In the genomic region with DNA sequence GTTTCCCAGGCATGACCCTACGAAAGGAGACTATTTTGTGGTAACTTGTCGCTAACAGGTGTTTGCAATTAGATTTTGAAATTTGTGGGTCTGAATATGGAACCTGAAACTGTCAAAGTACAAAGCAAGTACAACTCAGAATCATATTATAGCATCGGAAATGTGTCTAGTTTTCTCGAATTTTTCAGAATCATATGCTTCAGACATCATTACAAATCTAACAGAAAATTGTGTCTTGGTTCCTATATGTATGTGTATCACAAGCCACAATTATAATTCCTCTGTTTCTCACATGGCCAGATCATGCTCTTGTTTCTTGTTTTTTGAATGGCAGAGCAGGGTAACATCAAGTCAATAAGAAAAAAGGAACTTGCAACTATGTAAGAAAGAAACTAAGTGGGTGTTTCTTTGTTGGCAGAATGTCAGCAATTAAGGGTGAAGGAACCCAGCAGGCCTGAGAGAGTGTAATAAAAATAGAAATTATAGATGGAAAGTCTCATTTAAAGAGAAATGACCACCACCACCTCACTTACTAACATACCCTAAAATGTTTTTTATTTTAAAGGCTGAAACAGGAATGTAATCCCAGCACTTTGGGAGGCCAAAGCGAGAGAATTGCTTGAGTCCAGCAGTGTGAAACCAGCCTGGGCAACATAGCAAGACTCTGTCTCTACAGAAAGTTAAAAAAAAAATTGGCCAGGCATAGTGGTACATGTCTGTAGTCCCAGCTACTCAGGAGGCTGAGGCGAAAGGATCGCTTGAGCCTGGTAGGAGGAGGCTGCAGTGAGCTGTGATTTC, we compare ENCODE assay signal across 8 cellular contexts. TPM values are rescaled to one million over a fixed set of nuclear protein-coding genes. Genes with fewer than 3 reads are reported as not detected.
DNase-seq lines count a peak whose midpoint lies in the region; ATAC-seq and TF ChIP-seq lines count a peak whose summit lies in the region.

No MANE protein-coding gene starts in this region.

- no peak for TF ChIP-seq POLR2A in body of pancreas (IDR thresholded peaks at IDR 0.05)

- 77 to 91% methylated on average over 7 of the region's 7 CpGs for WGBS in body of pancreas, 2 donors

- ATAC-seq in HG03469 (IDR thresholded peaks at IDR 0.05; ENCODE audit: unreplicated experiment) (peak; percentile 67), GM23338 (no peak), body of pancreas (no peak)
- peak; percentile 43 for ATAC-seq in stimulated activated naive CD8-positive, alpha-beta T cell treated with anti-CD3 and anti-CD28 coated beads, Interleukin-15, Interleukin-2, amounts not matched to agents 100 U/mL and 50 U/mL, for 24 hours

- no peaks in the 10 kb centered on the region for H3F3A ChIP-seq in DOHH2 (ENCODE audit: control insufficient read depth, insufficient read depth)
- H3F3A ChIP-seq in GM23338 (replicated peaks; ENCODE audit: low read depth), result no peaks in the 10 kb centered on the region

- H3K9me3 Mint-ChIP-seq in GM23338, result no peaks in the 10 kb centered on the region

- H3K27ac ChIP-seq in DOHH2 (ENCODE audit: low read depth, low read length) (peak overlapping the region; percentile 13), GM23338 (ENCODE audit: low read depth) (no peak overlapping the region), body of pancreas (peak overlapping the region in 2 of 4 donors; percentile 19 to 66)

- intact Hi-C loops in body of pancreas (cut with DNase I), result no loop called here

- H3K27me3 ChIP-seq in DOHH2 (ENCODE audit: control insufficient read depth, low read length) (no peaks in the 10 kb centered on the region), GM23338 (ENCODE audit: insufficient read depth) (no peaks in the 10 kb centered on the region), body of pancreas (no peaks in the 10 kb centered on the region)

- H3K79me2 ChIP-seq in DOHH2 (ENCODE audit: control insufficient read depth, low read length) (no peaks in the 10 kb centered on the region), GM23338 (replicated peaks; ENCODE audit: insufficient read depth) (no peaks in the 10 kb centered on the region)

- no peaks in the 10 kb centered on the region for H3K36me3 Mint-ChIP-seq in GM23338 (ENCODE audit: low read depth)

- peak overlapping the region; percentile 31 for H3K4me2 ChIP-seq in DOHH2 (ENCODE audit: low read length)
- H3K4me2 ChIP-seq in GM23338, result no peak overlapping the region

- H3K4me3 Mint-ChIP-seq in GM23338, result no peak overlapping the region

- H3K4me3 ChIP-seq in DOHH2 (ENCODE audit: low read length) (no peak overlapping the region), choroid plexus epithelial cell (ENCODE audit: low read depth, low read length) (no peak overlapping the region), GM23338 (no peak overlapping the region), body of pancreas (no peak overlapping the region)

- no peaks in the 10 kb centered on the region for H3K27me3 Mint-ChIP-seq in GM23338 (ENCODE audit: insufficient read depth, low read depth, poor library complexity)

- no peaks in the 10 kb centered on the region for H4K20me1 ChIP-seq in DOHH2 (ENCODE audit: control insufficient read depth, insufficient read depth, low read depth, low read length)
- no peaks in the 10 kb centered on the region for H4K20me1 ChIP-seq in GM23338 (replicated peaks; ENCODE audit: insufficient read depth)

- no peak for TF ChIP-seq CTCF in DOHH2 (IDR thresholded peaks at IDR 0.05; ENCODE audit: low read depth, low read length, poor library complexity, severe bottlenecking)
- no peak for TF ChIP-seq CTCF in GM20000 (IDR thresholded peaks at IDR 0.05; ENCODE audit: extremely low read depth, missing control alignments)
- no peak for TF ChIP-seq CTCF in choroid plexus epithelial cell (conservative IDR thresholded peaks at IDR 0.05; ENCODE audit: low read depth, low read length)
- TF ChIP-seq CTCF in GM23338 (conservative IDR thresholded peaks at IDR 0.05; ENCODE audit: low read depth in 2 of 2), result no peak
- no peak for TF ChIP-seq CTCF in body of pancreas (IDR thresholded peaks at IDR 0.05)

- no peaks in the 10 kb centered on the region for H3K9me3 ChIP-seq in DOHH2 (ENCODE audit: control insufficient read depth, insufficient read depth, low read length)
- H3K9me3 ChIP-seq in body of pancreas, result no peaks in the 10 kb centered on the region

- H3K4me1 Mint-ChIP-seq in GM23338, result peaks cover 6% of the 10 kb centered on the region; the same call in 2 of the 3 replicates

- no peak overlapping the region for H3K27ac Mint-ChIP-seq in GM23338

- in situ Hi-C loops in ACHN (cut with HindIII; ENCODE audit: low pct_ligation_motif_present, low pct_unique_long_range_greater_than_20kb, low sequenced_read_pairs), result no loop called here

- H2AFZ ChIP-seq in GM23338, result no peak overlapping the region

- DNase-seq in GM20000 (ENCODE audit: low spot score), result peak; percentile 68
- peak; percentile 25 for DNase-seq in choroid plexus epithelial cell (ENCODE audit: low read depth)
- DNase-seq in stimulated activated naive CD8-positive, alpha-beta T cell treated with anti-CD3 and anti-CD28 coated beads, Interleukin-15, Interleukin-2, amounts not matched to agents 100 U/mL and 50 U/mL, for 24 hours, result no peak
- no peak for DNase-seq in GM23338 (ENCODE audit: low spot score)
- DNase-seq in ACHN, result no peak
- no peak for DNase-seq in body of pancreas

- H3K9me2 ChIP-seq in DOHH2 (replicated peaks; ENCODE audit: control insufficient read depth, low read length) (no peaks in the 10 kb centered on the region), GM23338 (ENCODE audit: insufficient read depth) (no peaks in the 10 kb centered on the region)

- no peaks in the 10 kb centered on the region for H3K36me3 ChIP-seq in DOHH2 (ENCODE audit: control insufficient read depth, low read length)
- H3K36me3 ChIP-seq in GM23338 (ENCODE audit: insufficient read depth), result no peaks in the 10 kb centered on the region
- H3K36me3 ChIP-seq in body of pancreas (replicated peaks in 1 of 2; ENCODE audit: insufficient read depth in 1 of 2, low read depth in 2 of 2), result no peaks in the 10 kb centered on the region

- H3K4me1 ChIP-seq in DOHH2 (ENCODE audit: control insufficient read depth, low read length) (peaks cover 14% of the 10 kb centered on the region), GM23338 (ENCODE audit: insufficient read depth) (peaks cover 5% of the 10 kb centered on the region; the same call in 1 of the 2 replicates), body of pancreas (peaks cover 12% of the 10 kb centered on the region)

TF ChIP-seq in GM23338, 12 proteins besides CTCF, POLR2A, EP300 and RAD21 (continues in another document):
- TF ChIP-seq ZNF331 (CRISPR knock-in tag; IDR thresholded peaks at IDR 0.05; ENCODE audit: low read depth) (no peak), JUNB (IDR thresholded peaks at IDR 0.05; ENCODE audit: unreplicated experiment) (no peak), STAT1 (IDR thresholded peaks at IDR 0.05; ENCODE audit: unreplicated experiment) (no peak), CREB1 (CRISPR knock-in tag; IDR thresholded peaks at IDR 0.05; ENCODE audit: low read depth) (no peak), REST (IDR thresholded peaks at IDR 0.05; ENCODE audit: unreplicated experiment) (no peak), NANOG (IDR thresholded peaks at IDR 0.05; ENCODE audit: borderline replicate concordance) (no peak), EZH2 (IDR thresholded peaks at IDR 0.05; ENCODE audit: low read depth, unreplicated experiment) (no peak), ZNF114 (CRISPR knock-in tag; IDR thresholded peaks at IDR 0.05) (no peak)

RNA-seq across cellular contexts. Expression of gene PRTFDC1, which starts 51.3 kb away (rescaled TPM):
- 5.3 and 7.9 TPM in 2 replicates for total RNA-seq in GM23338 (2014; rRNA removed; shearing (Covaris generic))
- 7.6 and 9.1 TPM in 2 replicates for polyA plus RNA-seq in GM23338 (2016; fragmentation: Nextera tagmentation; extraction: Ambion mirVana)
- 10 to 100 TPM in 1 of 2 donors, 1 to 10 TPM in 1; 6.5 to 14.2 TPM for total RNA-seq in body of pancreas

Comparison
In these comparisons a context has a peak if more than half of its experiments do, and no peak if none do; other contexts are left out.
1. DNase-seq: peak in GM20000 (single experiment) and choroid plexus epithelial cell (single experiment); none in stimulated activated naive CD8-positive, alpha-beta T cell treated with anti-CD3 and anti-CD28 coated beads, Interleukin-15, Interleukin-2, amounts not matched to agents 100 U/mL and 50 U/mL, for 24 hours (single experiment), GM23338 (single experiment), ACHN (single experiment) and body of pancreas (0 of 4).
2. ATAC-seq: peak in HG03469 (single experiment) and stimulated activated naive CD8-positive, alpha-beta T cell treated with anti-CD3 and anti-CD28 coated beads, Interleukin-15, Interleukin-2, amounts not matched to agents 100 U/mL and 50 U/mL, for 24 hours (single experiment); none in GM23338 (single experiment) and body of pancreas (single experiment).